In the genomic region with DNA sequence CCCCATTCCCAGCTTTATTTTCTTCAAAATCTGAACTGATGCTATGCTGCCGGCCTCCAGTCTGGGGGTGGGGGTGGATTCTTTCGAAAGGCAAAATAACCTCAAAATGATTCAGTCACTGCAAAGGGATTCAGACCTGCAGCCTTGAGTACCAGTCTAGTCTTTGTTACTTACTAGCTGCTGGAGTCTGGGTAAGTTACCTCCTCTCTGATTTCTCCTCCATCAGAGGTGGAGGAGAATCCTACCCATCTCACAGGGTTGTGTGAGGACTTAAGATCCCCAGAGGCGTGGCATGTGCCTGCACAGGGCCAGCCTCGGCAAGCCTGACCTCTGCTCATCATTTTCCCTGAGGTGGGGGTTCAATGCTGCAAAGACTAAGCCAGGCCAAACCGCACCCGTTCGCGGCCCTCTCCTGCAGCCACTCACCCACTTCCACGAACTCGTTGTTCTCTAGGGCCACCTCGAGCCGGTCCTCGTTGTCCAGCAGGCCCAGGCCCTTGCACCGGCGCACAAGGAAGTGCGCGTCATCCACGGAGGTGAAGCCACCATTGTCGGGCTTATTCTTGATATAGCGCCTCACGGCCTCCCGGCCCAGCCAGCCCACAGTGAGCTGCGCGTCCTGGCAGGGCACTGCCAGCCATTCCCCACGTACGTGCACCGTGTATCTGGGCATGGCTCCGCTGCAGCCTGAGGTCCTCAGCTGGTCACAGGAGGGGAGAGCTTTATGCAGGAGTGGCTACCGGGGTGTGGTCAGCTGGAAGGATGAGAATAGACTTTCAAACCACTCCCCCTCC, we compare ENCODE assay signal across 30 cellular contexts. TPM values are rescaled to one million over a fixed set of nuclear protein-coding genes. Genes with fewer than 3 reads are reported as not detected.
DNase-seq lines count a peak whose midpoint lies in the region; ATAC-seq and TF ChIP-seq lines count a peak whose summit lies in the region.
"Had no signal": no experiment of that assay in that cellular context is flagged by ENCODE, and none has a peak within 500 bp of the region (broad histone marks: within the 10 kb centered on the region; RNA-seq: fewer than 3 reads in every experiment).

No MANE protein-coding gene starts in this region.

- no peak overlapping the region for H3K4me3 Mint-ChIP-seq in chondrocyte (ENCODE audit: unreplicated experiment)
- H3K4me3 Mint-ChIP-seq: activated T-cell treated with anti-CD3 and anti-CD28 coated beads, Interleukin-2, amount 50 U/mL, for 4 hours; neural progenitor cell had no signal

- H3K4me1 ChIP-seq in right cardiac atrium (ENCODE audit: control insufficient read depth, insufficient read depth, low read length) (peaks cover 2% of the 10 kb centered on the region), heart left ventricle (peaks cover 0 to 4% (median 0%) of the 10 kb centered on the region in 12 donors), body of pancreas (peaks cover 6% of the 10 kb centered on the region), lower lobe of right lung (peaks cover 27% of the 10 kb centered on the region), sigmoid colon (no peaks in the 10 kb centered on the region)
- H3K4me1 ChIP-seq: breast epithelium, colonic mucosa had no signal

- H3K27me3 ChIP-seq in right cardiac atrium (ENCODE audit: control insufficient read depth, insufficient read depth) (no peaks in the 10 kb centered on the region), heart left ventricle (no peaks in the 10 kb centered on the region), body of pancreas (no peaks in the 10 kb centered on the region), lower lobe of right lung (ENCODE audit: low read depth) (no peaks in the 10 kb centered on the region), sigmoid colon (no peaks in the 10 kb centered on the region)
- H3K27me3 ChIP-seq: breast epithelium, colonic mucosa, esophagus muscularis mucosa, neural progenitor cell had no signal

- peaks cover 7% of the 10 kb centered on the region for H3K4me1 Mint-ChIP-seq in chondrocyte (ENCODE audit: low read depth)

- no peaks in the 10 kb centered on the region for H3K9me3 Mint-ChIP-seq in chondrocyte (ENCODE audit: low read depth)
- H3K9me3 Mint-ChIP-seq: activated T-cell treated with anti-CD3 and anti-CD28 coated beads, Interleukin-2, amount 50 U/mL, for 4 hours; neural progenitor cell had no signal

- H3K9me3 ChIP-seq in right cardiac atrium (ENCODE audit: control insufficient read depth, low read length) (no peaks in the 10 kb centered on the region), heart left ventricle (no peaks in the 10 kb centered on the region), body of pancreas (no peaks in the 10 kb centered on the region), lower lobe of right lung (no peaks in the 10 kb centered on the region), sigmoid colon (no peaks in the 10 kb centered on the region)
- H3K9me3 ChIP-seq: breast epithelium, colonic mucosa, esophagus muscularis mucosa had no signal

- peaks cover 0 to 9% (median 0%) of the 10 kb centered on the region in 9 donors for H3K36me3 ChIP-seq in heart left ventricle
- H3K36me3 ChIP-seq in body of pancreas (replicated peaks in 1 of 2; ENCODE audit: insufficient read depth in 1 of 2, low read depth in 2 of 2), result no peaks in the 10 kb centered on the region
- H3K36me3 ChIP-seq in lower lobe of right lung, result peaks cover 12% of the 10 kb centered on the region
- peaks cover 0 to 8% (median 2%) of the 10 kb centered on the region in 4 donors for H3K36me3 ChIP-seq in sigmoid colon
- H3K36me3 ChIP-seq: breast epithelium, colonic mucosa, neural progenitor cell had no signal

- H3K27ac ChIP-seq in right cardiac atrium (ENCODE audit: low read length), result no peak overlapping the region
- no peak overlapping the region for H3K27ac ChIP-seq in heart left ventricle
- peak overlapping the region in 3 of 4 donors; percentile 10 to 38 (median 11) for H3K27ac ChIP-seq in body of pancreas
- peak overlapping the region; percentile 63 for H3K27ac ChIP-seq in lower lobe of right lung
- no peak overlapping the region for H3K27ac ChIP-seq in sigmoid colon
- H3K27ac ChIP-seq: breast epithelium, colonic mucosa, esophagus muscularis mucosa, neural progenitor cell, SK-N-MC had no signal

- intact Hi-C loops in right cardiac atrium (cut with DNase I) (loop anchor here (5.0 kb wide), 1 partner anchor 78 kb away; no protein-coding TSS in a partner anchor), heart left ventricle (cut with DNase I) (loop anchor here in 9 of 10 donors (5.0 to 10.0 kb wide), 5 partner anchors 78 to 413 kb away; no protein-coding TSS in a partner anchor), body of pancreas (cut with DNase I) (loop anchor here (10.0 kb wide), 1 partner anchor 81 kb away; no protein-coding TSS in a partner anchor), lower lobe of right lung (cut with DNase I) (no loop called here), sigmoid colon (cut with DNase I) (loop anchor here (2.0 to 5.0 kb wide), 2 partner anchors 77 to 413 kb away; no protein-coding TSS in a partner anchor)

- DNase-seq in right cardiac atrium, result peak in 2 of 3 donors; percentile 49 to 52
- no peak for DNase-seq in heart left ventricle
- DNase-seq in body of pancreas, result no peak
- peak; percentile 52 for DNase-seq in lower lobe of right lung
- no peak for DNase-seq in sigmoid colon
- no peak for DNase-seq in DMS 273 treated with DMSO at 0.1 percent for 48 hours (lab: John Stamatoyannopoulos, UW)
- DNase-seq in chondrocyte (ENCODE audit: low spot score), result no peak
- DNase-seq: activated CD4-positive, alpha-beta T cell treated with anti-CD3 and anti-CD28 coated beads for 4 hours; activated CD8-positive, alpha-beta memory T cell treated with anti-CD3 and anti-CD28 coated beads for 24 hours; activated T-cell treated with anti-CD3 and anti-CD28 coated beads, Interleukin-2, amount 50 U/mL, for 4 hours; EL; NCI-H1436 treated with DMSO at 0.1 percent for 48 hours; NCI-H2171 treated with DMSO at 0.1 percent for 48 hours; NCI-H524; RPMI8226; stimulated activated CD4-positive, alpha-beta T cell treated with anti-CD3 and anti-CD28 coated beads, Interleukin-1b, Interleukin-23, amount 100 ng/mL, for 48 hours had no signal

- 91% methylated on average over 29 of the region's 29 CpGs for WGBS in right cardiac atrium
- 91 to 94% (median 92%) methylated on average over 29 of the region's 29 CpGs for WGBS in heart left ventricle, 4 donors
- 86 to 88% methylated on average over 26 to 29 of the region's 29 CpGs for WGBS in body of pancreas, 2 donors
- 91 to 95% methylated on average over 29 of the region's 29 CpGs for WGBS in sigmoid colon, 2 donors

- TF ChIP-seq CTCF in heart left ventricle (IDR thresholded peaks at IDR 0.05), result no peak
- TF ChIP-seq CTCF in body of pancreas (IDR thresholded peaks at IDR 0.05), result no peak
- TF ChIP-seq CTCF in lower lobe of right lung (IDR thresholded peaks at IDR 0.05), result no peak
- TF ChIP-seq CTCF in sigmoid colon (IDR thresholded peaks at IDR 0.05), result no peak
- no peak for TF ChIP-seq CTCF in chondrocyte (IDR thresholded peaks at IDR 0.05)

- no peak overlapping the region for H3K4me3 ChIP-seq in right cardiac atrium (ENCODE audit: low read length)
- no peak overlapping the region for H3K4me3 ChIP-seq in heart left ventricle
- no peak overlapping the region for H3K4me3 ChIP-seq in body of pancreas
- H3K4me3 ChIP-seq in lower lobe of right lung, result peak overlapping the region; percentile 14
- no peak overlapping the region for H3K4me3 ChIP-seq in sigmoid colon
- H3K4me3 ChIP-seq: breast epithelium, colonic mucosa, esophagus muscularis mucosa, neural progenitor cell, SK-N-MC had no signal

- no peak for TF ChIP-seq POLR2A in heart left ventricle (IDR thresholded peaks at IDR 0.05)
- TF ChIP-seq POLR2A in body of pancreas (IDR thresholded peaks at IDR 0.05), result no peak
- TF ChIP-seq POLR2A in sigmoid colon (IDR thresholded peaks at IDR 0.05), result no peak

- no peaks in the 10 kb centered on the region for H3K27me3 Mint-ChIP-seq in chondrocyte (ENCODE audit: low read depth)

- H3K27ac Mint-ChIP-seq in chondrocyte (ENCODE audit: unreplicated experiment), result no peak overlapping the region
- H3K27ac Mint-ChIP-seq: neural progenitor cell had no signal

- H3K36me3 Mint-ChIP-seq in chondrocyte (ENCODE audit: low read depth), result peaks cover 10% of the 10 kb centered on the region

- TF ChIP-seq EP300 in sigmoid colon (IDR thresholded peaks at IDR 0.05), result no peak

- ATAC-seq in right cardiac atrium (no peak), heart left ventricle (no peak), body of pancreas (no peak), lower lobe of right lung (peak in 1 of 2 donors; percentile 37), GM21360 (IDR thresholded peaks at IDR 0.05; ENCODE audit: unreplicated experiment) (no peak)
- ATAC-seq: activated T-cell treated with anti-CD3 and anti-CD28 coated beads, Interleukin-2, amount 50 U/mL, for 4 hours had no signal

RNA-seq across cellular contexts. Expression of a gene that starts 0.7 kb away (rescaled TPM):
- total RNA-seq in right cardiac atrium (under 1 TPM in 2 of 4 donors, not detected in 2; 0.11 to 0.62 TPM), heart left ventricle (under 1 TPM in 4 of 9 donors, not detected in 5; 0.10 to 0.79 (median 0.31) TPM), body of pancreas (under 1 TPM in 1 of 2 donors, not detected in 1; 0.52 TPM), lower lobe of right lung (7.3 TPM), sigmoid colon (under 1 TPM in 1 of 4 donors, not detected in 3; 0.14 TPM), chondrocyte (0.10 to 0.92 TPM (median 0.28 TPM) in 3 replicates)
- polyA plus RNA-seq in right cardiac atrium (0.05 TPM), heart left ventricle (under 1 TPM; 0.04 to 0.07 TPM), sigmoid colon (under 1 TPM; under 0.01 to 0.46 (median 0.39) TPM)
- total RNA-seq: frontal cortex, M059J, urinary bladder had no signal

RNA-seq across cellular contexts. Expression of a gene that starts 40.0 kb away (rescaled TPM):
- total RNA-seq in right cardiac atrium, result 10 to 100 TPM; 38.1 to 57.0 (median 48.4) TPM
- 36.8 TPM for polyA plus RNA-seq in right cardiac atrium
- 10 to 100 TPM; 32.8 to 72.0 (median 42.6) TPM for total RNA-seq in heart left ventricle
- polyA plus RNA-seq in heart left ventricle, result 10 to 100 TPM; 23.3 to 31.3 TPM
- 10 to 100 TPM; 41.2 to 57.6 TPM for total RNA-seq in body of pancreas
- total RNA-seq in lower lobe of right lung, result 567 TPM
- 10 to 100 TPM; 58.5 to 77.3 (median 69.1) TPM for total RNA-seq in sigmoid colon
- polyA plus RNA-seq in sigmoid colon, result 10 to 100 TPM; 39.6 to 58.6 (median 41.4) TPM
- total RNA-seq in chondrocyte, result 52.7 to 59.7 TPM (median 55.0 TPM) in 3 replicates

RNA-seq across cellular contexts. Expression of a gene that starts 52.3 kb away (rescaled TPM):
- total RNA-seq in right cardiac atrium, result under 1 TPM; 0.11 to 0.88 (median 0.38) TPM
- polyA plus RNA-seq in right cardiac atrium, result 0.50 TPM
- total RNA-seq in heart left ventricle, result 1 to 10 TPM in 1 of 9 donors, under 1 TPM in 8; 0.20 to 1.1 (median 0.55) TPM
- under 1 TPM; 0.39 to 0.72 TPM for polyA plus RNA-seq in heart left ventricle
- total RNA-seq in body of pancreas, result 1 to 10 TPM; 4.4 to 4.6 TPM
- total RNA-seq in lower lobe of right lung, result 1.8 TPM
- 1 to 10 TPM in 2 of 4 donors, under 1 TPM in 2; 0.55 to 1.2 (median 0.90) TPM for total RNA-seq in sigmoid colon
- under 1 TPM in 1 of 3 donors, not detected in 2; 0.47 TPM for polyA plus RNA-seq in sigmoid colon
- total RNA-seq in chondrocyte, result 0.31 to 0.42 TPM in 2 of 3 replicates, not detected in the other
- total RNA-seq: lung microvascular endothelial cell had no signal

RNA-seq across cellular contexts. Expression of a gene that starts 53.0 kb away (rescaled TPM):
- under 1 TPM in 2 of 4 donors, not detected in 2; 0.09 to 0.14 TPM for total RNA-seq in right cardiac atrium
- 0.05 TPM for polyA plus RNA-seq in right cardiac atrium
- under 1 TPM in 2 of 9 donors, not detected in 7; 0.08 to 0.20 TPM for total RNA-seq in heart left ventricle
- polyA plus RNA-seq in heart left ventricle, result under 1 TPM in 1 of 2 donors, not detected in 1; 0.03 TPM
- total RNA-seq in body of pancreas, result not detected
- 0.24 TPM for total RNA-seq in lower lobe of right lung
- not detected for total RNA-seq in sigmoid colon
- not detected for polyA plus RNA-seq in sigmoid colon
- total RNA-seq in chondrocyte, result not detected in 3 replicates
- total RNA-seq: Calu3, colonic mucosa, frontal cortex, lung microvascular endothelial cell, M059J, progenitor cell of endocrine pancreas, subcutaneous adipose tissue, urinary bladder had no signal
- polyA plus RNA-seq: BJ had no signal

Comparison
In these comparisons a context has a peak if more than half of its experiments do, and no peak if none do; other contexts are left out.
1. DNase-seq: peak in right cardiac atrium (2 of 3) and lower lobe of right lung (single experiment); none in heart left ventricle (0 of 5), body of pancreas (0 of 4), sigmoid colon (single experiment), DMS 273 treated with DMSO at 0.1 percent for 48 hours (single experiment) and chondrocyte (single experiment).
2. H3K27ac ChIP-seq: peak in body of pancreas (3 of 4) and lower lobe of right lung (single experiment); none in right cardiac atrium (single experiment), heart left ventricle (0 of 12) and sigmoid colon (0 of 4).